Comparison of ENCODE assay signal across 17 cellular contexts in genomic region chr7:101486764-101487458, GRCh38.
DNase-seq lines count a peak whose midpoint lies in the region; ATAC-seq and TF ChIP-seq lines count a peak whose summit lies in the region.
"Had no signal": no experiment of that assay in that cellular context is flagged by ENCODE, and none has a peak within 500 bp of the region (broad histone marks: within the 10 kb centered on the region; RNA-seq: fewer than 3 reads in every experiment).

No MANE protein-coding gene starts in this region.

- DNase-seq in Caco-2 (peak; percentile 24 to 63), RPMI7951 (ENCODE audit: low read depth) (peak; percentile 64), osteoblast (ENCODE audit: insufficient read length, low spot score, missing footprints) (peak; percentile 73), NCI-H1048 (lab: John Stamatoyannopoulos, UW) (no peak), pons (ENCODE audit: low spot score) (no peak), HCEC 1CT (no peak)
- DNase-seq: activated B cell treated with CpG ODN at 0.5 μM for 24 hours; activated naive CD4-positive, alpha-beta T cell; body of pancreas; CD4-positive, CD25-positive, alpha-beta regulatory T cell; DMS79; erythroblast; stimulated activated CD4-positive, alpha-beta T cell treated with anti-CD3 and anti-CD28 coated beads, Interleukin-2, amount 100 ng/mL, for 48 hours; T-helper 1 cell had no signal

- H3K4me3 Mint-ChIP-seq in Caco-2 (ENCODE audit: unreplicated experiment): no peak overlapping the region
- H3K4me3 Mint-ChIP-seq: activated B cell treated with CpG ODN at 0.5 μM for 24 hours; CD4-positive, CD25-positive, alpha-beta regulatory T cell had no signal

- peaks cover 10% of the 10 kb centered on the region for H3K36me3 Mint-ChIP-seq in Caco-2 (ENCODE audit: insufficient read depth, unreplicated experiment)
- H3K36me3 Mint-ChIP-seq: CD4-positive, CD25-positive, alpha-beta regulatory T cell had no signal

- H3K4me3 ChIP-seq in Caco-2 (ENCODE audit: low read depth, low read length) (no peak overlapping the region), iPS-18a (ENCODE audit: low read length) (peak overlapping the region; percentile 5), osteoblast (ENCODE audit: insufficient read depth, low read length) (no peak overlapping the region)
- H3K4me3 ChIP-seq: body of pancreas, right atrium auricular region had no signal

- no peak for ATAC-seq in GM19351 (IDR thresholded peaks at IDR 0.05; ENCODE audit: unreplicated experiment)
- ATAC-seq: body of pancreas had no signal

- H3K9me3 Mint-ChIP-seq in Caco-2 (ENCODE audit: unreplicated experiment): no peaks in the 10 kb centered on the region
- H3K9me3 Mint-ChIP-seq: activated B cell treated with CpG ODN at 0.5 μM for 24 hours; CD4-positive, CD25-positive, alpha-beta regulatory T cell had no signal

- no peaks in the 10 kb centered on the region for H4K20me1 ChIP-seq in osteoblast (ENCODE audit: insufficient read depth, low read length)

- intact Hi-C loops in Caco-2 (cut with micrococcal nuclease; ENCODE audit: unreplicated experiment): no loop called here

- TF ChIP-seq CTCF in Caco-2 (IDR thresholded peaks at IDR 0.05; ENCODE audit: insufficient read depth in 1 of 2, low read depth in 1 of 2, low read length in 1 of 2, severe bottlenecking in 1 of 2, unreplicated experiment in 1 of 2) (no peak), osteoblast (IDR thresholded peaks at IDR 0.05; ENCODE audit: extremely low read depth, low read depth, low read length) (no peak)

- H3K4me1 Mint-ChIP-seq in Caco-2 (ENCODE audit: low read depth, unreplicated experiment): peaks cover 18% of the 10 kb centered on the region
- H3K4me1 Mint-ChIP-seq: activated B cell treated with CpG ODN at 0.5 μM for 24 hours; CD4-positive, CD25-positive, alpha-beta regulatory T cell had no signal

- H3K27ac ChIP-seq in iPS-18a (ENCODE audit: low read length) (no peak overlapping the region), osteoblast (ENCODE audit: low read depth, low read length) (no peak overlapping the region)
- H3K27ac ChIP-seq: body of pancreas, right atrium auricular region had no signal

- POLR2A ChIA-PET in Caco-2 (lab: Charles Lee): interaction anchor here (0.5 kb wide), 1 partner anchor 124 kb away, joined by 5 read pairs; no protein-coding TSS in a partner anchor

- no peaks in the 10 kb centered on the region for H3K27me3 Mint-ChIP-seq in Caco-2 (ENCODE audit: insufficient read depth, unreplicated experiment)

- H3K4me1 ChIP-seq in Caco-2 (peaks cover 29% of the 10 kb centered on the region), iPS-18a (ENCODE audit: control insufficient read depth, low read depth, low read length) (peaks cover 11% of the 10 kb centered on the region), osteoblast (ENCODE audit: insufficient read depth, low read length) (no peaks in the 10 kb centered on the region)
- H3K4me1 ChIP-seq: body of pancreas, right atrium auricular region had no signal

- CTCF ChIA-PET in Caco-2 (lab: Charles Lee): no interaction called here

- no peak overlapping the region for H3K4me2 ChIP-seq in osteoblast (ENCODE audit: insufficient read depth, low read length)

- BruUV-seq in Caco-2 (replicated peaks; lab: Mats Ljungman, UMichigan): no TSS peak

- H3K79me2 ChIP-seq in osteoblast (ENCODE audit: insufficient read depth, low read length): no peaks in the 10 kb centered on the region

- H3K9ac ChIP-seq in iPS-18a (ENCODE audit: low read length): peak overlapping the region; percentile 11

- H3K36me3 ChIP-seq in Caco-2 (ENCODE audit: control insufficient read depth, insufficient read depth, low read length) (no peaks in the 10 kb centered on the region), iPS-18a (ENCODE audit: control insufficient read depth, low read depth, low read length) (no peaks in the 10 kb centered on the region), osteoblast (ENCODE audit: insufficient read depth, low read length) (no peaks in the 10 kb centered on the region)
- H3K36me3 ChIP-seq: right atrium auricular region had no signal

- H3K9me3 ChIP-seq in Caco-2: no peaks in the 10 kb centered on the region
- H3K9me3 ChIP-seq in iPS-18a (ENCODE audit: control insufficient read depth, low read depth, low read length): no peaks in the 10 kb centered on the region
- no peaks in the 10 kb centered on the region for H3K9me3 ChIP-seq in osteoblast (ENCODE audit: low read depth, low read length)
- H3K9me3 ChIP-seq: body of pancreas, right atrium auricular region had no signal

- H3K27ac Mint-ChIP-seq in Caco-2 (ENCODE audit: unreplicated experiment): peak overlapping the region; percentile 75
- H3K27ac Mint-ChIP-seq: activated B cell treated with CpG ODN at 0.5 μM for 24 hours; CD4-positive, CD25-positive, alpha-beta regulatory T cell had no signal

- H2AFZ ChIP-seq in osteoblast (ENCODE audit: low read length): no peak overlapping the region

- H3K27me3 ChIP-seq in Caco-2 (replicated peaks; ENCODE audit: control insufficient read depth, insufficient read depth, low read length): no peaks in the 10 kb centered on the region
- no peaks in the 10 kb centered on the region for H3K27me3 ChIP-seq in iPS-18a (ENCODE audit: control insufficient read depth, insufficient read depth, low read length)
- peaks cover 3% of the 10 kb centered on the region for H3K27me3 ChIP-seq in osteoblast (ENCODE audit: insufficient read depth, low read length)
- H3K27me3 ChIP-seq: body of pancreas, right atrium auricular region had no signal

Comparison
In these comparisons a context has a peak if more than half of its experiments do, and no peak if none do; other contexts are left out.
1. DNase-seq: peak in Caco-2 (2 of 2), RPMI7951 (single experiment) and osteoblast (single experiment); none in NCI-H1048 (single experiment), pons (single experiment) and HCEC 1CT (single experiment).